ENCODE assay signal across 8 cellular contexts in the genomic region with DNA sequence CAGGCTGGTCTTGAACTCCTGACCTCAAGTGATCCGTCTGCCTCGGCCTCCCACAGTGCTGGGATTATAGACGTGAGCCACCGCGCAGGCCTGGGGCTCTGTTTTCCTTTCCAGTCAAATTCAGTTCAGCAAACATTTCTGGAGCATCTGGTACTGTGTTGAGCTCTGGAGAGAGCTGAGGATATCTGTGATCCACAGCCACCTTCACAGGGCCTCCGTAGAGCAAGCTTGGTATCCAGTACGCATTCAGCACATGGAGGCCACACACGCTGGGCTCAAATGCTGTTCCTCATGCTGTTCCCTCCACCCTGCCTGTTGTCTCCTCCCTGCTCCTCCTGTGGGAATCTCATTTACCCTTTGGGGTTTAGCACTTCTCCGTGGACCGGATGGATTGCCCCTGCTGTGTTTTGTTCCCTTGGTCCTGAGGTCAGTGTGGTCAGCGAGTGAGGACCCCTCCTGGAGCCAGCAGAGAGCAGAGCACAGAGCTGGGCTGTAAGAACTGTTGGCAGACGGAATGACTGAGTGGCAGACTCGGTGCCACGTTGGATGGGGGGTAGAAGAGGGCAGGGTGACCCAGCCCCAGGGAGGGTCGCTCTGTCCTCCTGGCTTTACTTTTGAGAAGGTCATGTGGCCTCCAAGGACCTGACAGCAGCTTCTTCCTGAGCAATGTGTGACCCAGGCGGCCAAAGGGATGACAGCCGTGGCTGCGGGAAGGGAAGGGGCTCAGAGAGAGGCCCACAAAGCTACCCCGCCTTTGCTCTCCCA. TPM values are rescaled to one million over a fixed set of nuclear protein-coding genes. Genes with fewer than 3 reads are reported as not detected.
DNase-seq lines count a peak whose midpoint lies in the region; ATAC-seq and TF ChIP-seq lines count a peak whose summit lies in the region.

No MANE protein-coding gene starts in this region.

- TF ChIP-seq CTCF in kidney epithelial cell (IDR thresholded peaks at IDR 0.05; ENCODE audit: insufficient read depth, low read length, poor library complexity, severe bottlenecking), result no peak

- DNase-seq in activated CD8-positive, alpha-beta memory T cell treated with anti-CD3 and anti-CD28 coated beads, Interleukin-2, amount 10 ng/mL, durations not matched to agents 7 days and 5 days, result no peak
- no peak for DNase-seq in activated CD8-positive, alpha-beta memory T cell treated with anti-CD3 and anti-CD28 coated beads, Interleukin-2, amount 50 U/mL, for 4 hours
- DNase-seq in activated naive CD8-positive, alpha-beta T cell treated with anti-CD3 and anti-CD28 coated beads, Interleukin-2, amount 50 U/mL, for 24 hours, result no peak
- DNase-seq in kidney epithelial cell (ENCODE audit: low read depth) (no peak), OCI-M1 (lab: John Stamatoyannopoulos, UW) (no peak)
- DNase-seq in activated effector memory CD4-positive, alpha-beta T cell treated with anti-CD3 and anti-CD28 coated beads, Interleukin-2, amount 50 U/mL, for 16 hours, result no peak

- no peaks in the 10 kb centered on the region for H3K9me3 Mint-ChIP-seq in activated CD8-positive, alpha-beta memory T cell treated with anti-CD3 and anti-CD28 coated beads, Interleukin-2, amount 10 ng/mL, durations not matched to agents 7 days and 5 days (ENCODE audit: low read depth)
- no peaks in the 10 kb centered on the region for H3K9me3 Mint-ChIP-seq in activated naive CD8-positive, alpha-beta T cell treated with anti-CD3 and anti-CD28 coated beads, Interleukin-2, amount 50 U/mL, for 24 hours

- no peak for ATAC-seq in activated CD8-positive, alpha-beta memory T cell treated with anti-CD3 and anti-CD28 coated beads, Interleukin-2, amount 10 ng/mL, durations not matched to agents 7 days and 5 days
- ATAC-seq in activated naive CD8-positive, alpha-beta T cell treated with anti-CD3 and anti-CD28 coated beads, Interleukin-2, amount 50 U/mL, for 24 hours, result no peak
- no peak for ATAC-seq in GM19035 (IDR thresholded peaks at IDR 0.05; ENCODE audit: unreplicated experiment)

- H3K36me3 Mint-ChIP-seq in activated CD8-positive, alpha-beta memory T cell treated with anti-CD3 and anti-CD28 coated beads, Interleukin-2, amount 10 ng/mL, durations not matched to agents 7 days and 5 days, result no peaks in the 10 kb centered on the region
- no peaks in the 10 kb centered on the region for H3K36me3 Mint-ChIP-seq in activated naive CD8-positive, alpha-beta T cell treated with anti-CD3 and anti-CD28 coated beads, Interleukin-2, amount 50 U/mL, for 24 hours (ENCODE audit: low read depth)

- H3K9me3 ChIP-seq in subcutaneous abdominal adipose tissue (ENCODE audit: control insufficient read depth in 5 of 5, low read length in 5 of 5), result no peaks in the 10 kb centered on the region

- H3K9ac ChIP-seq in subcutaneous abdominal adipose tissue (ENCODE audit: low read length in 5 of 5), result peak overlapping the region in 4 of 5 donors; percentile 77 to 94 (median 84)

- H3K4me1 ChIP-seq in subcutaneous abdominal adipose tissue (ENCODE audit: control insufficient read depth in 5 of 5, insufficient read depth in 5 of 5, low read length in 5 of 5), result peaks cover 11 to 30% (median 26%) of the 10 kb centered on the region in 5 donors

- no peaks in the 10 kb centered on the region for H3K36me3 ChIP-seq in kidney epithelial cell (ENCODE audit: control insufficient read depth, insufficient read depth, low read length)
- H3K36me3 ChIP-seq in subcutaneous abdominal adipose tissue (ENCODE audit: control insufficient read depth in 5 of 5, insufficient read depth in 5 of 5, low read length in 5 of 5), result peaks cover 0 to 4% (median 0%) of the 10 kb centered on the region in 5 donors

- H3K27me3 Mint-ChIP-seq in activated CD8-positive, alpha-beta memory T cell treated with anti-CD3 and anti-CD28 coated beads, Interleukin-2, amount 10 ng/mL, durations not matched to agents 7 days and 5 days, result peaks cover 11% of the 10 kb centered on the region
- peaks cover 7% of the 10 kb centered on the region for H3K27me3 Mint-ChIP-seq in activated naive CD8-positive, alpha-beta T cell treated with anti-CD3 and anti-CD28 coated beads, Interleukin-2, amount 50 U/mL, for 24 hours

- H3K4me1 Mint-ChIP-seq in activated CD8-positive, alpha-beta memory T cell treated with anti-CD3 and anti-CD28 coated beads, Interleukin-2, amount 10 ng/mL, durations not matched to agents 7 days and 5 days, result peaks cover 4% of the 10 kb centered on the region
- H3K4me1 Mint-ChIP-seq in activated naive CD8-positive, alpha-beta T cell treated with anti-CD3 and anti-CD28 coated beads, Interleukin-2, amount 50 U/mL, for 24 hours, result peaks cover 11% of the 10 kb centered on the region

- H3K27ac ChIP-seq in subcutaneous abdominal adipose tissue (ENCODE audit: low read depth, low read length), result no peak overlapping the region

- H3K27ac Mint-ChIP-seq in activated CD8-positive, alpha-beta memory T cell treated with anti-CD3 and anti-CD28 coated beads, Interleukin-2, amount 10 ng/mL, durations not matched to agents 7 days and 5 days, result no peak overlapping the region
- peak overlapping the region; percentile 54 for H3K27ac Mint-ChIP-seq in activated naive CD8-positive, alpha-beta T cell treated with anti-CD3 and anti-CD28 coated beads, Interleukin-2, amount 50 U/mL, for 24 hours

- H3K4me3 Mint-ChIP-seq in activated CD8-positive, alpha-beta memory T cell treated with anti-CD3 and anti-CD28 coated beads, Interleukin-2, amount 10 ng/mL, durations not matched to agents 7 days and 5 days, result peak overlapping the region; percentile 23
- peak overlapping the region; percentile 74 for H3K4me3 Mint-ChIP-seq in activated naive CD8-positive, alpha-beta T cell treated with anti-CD3 and anti-CD28 coated beads, Interleukin-2, amount 50 U/mL, for 24 hours

- H3K4me3 ChIP-seq in kidney epithelial cell (ENCODE audit: low read depth, low read length) (peak overlapping the region; percentile 85), subcutaneous abdominal adipose tissue (ENCODE audit: low read depth in 1 of 5, low read length in 5 of 5) (peak overlapping the region; percentile 56 to 77 (median 66))

- CTCF ChIA-PET in activated CD8-positive, alpha-beta memory T cell treated with anti-CD3 and anti-CD28 coated beads, Interleukin-2, amount 10 ng/mL, durations not matched to agents 7 days and 5 days (lab: Charles Lee), result interaction anchor here (0.9 to 2.0 kb wide), 8 partner anchors 8 to 310 kb away, joined by 3 to 9 read pairs (median 4); partner anchors contain the start of gene LTBP2

- H3K27me3 ChIP-seq in kidney epithelial cell (ENCODE audit: control insufficient read depth, insufficient read depth, low read length), result peaks cover 2% of the 10 kb centered on the region
- no peaks in the 10 kb centered on the region for H3K27me3 ChIP-seq in subcutaneous abdominal adipose tissue (ENCODE audit: control insufficient read depth in 5 of 5, insufficient read depth in 4 of 5, low read length in 5 of 5)

RNA-seq across cellular contexts. Expression of gene RPS6KL1, which starts 0.9 kb away (rescaled TPM):
- total RNA-seq in activated CD8-positive, alpha-beta memory T cell treated with anti-CD3 and anti-CD28 coated beads, Interleukin-2, amount 10 ng/mL, durations not matched to agents 7 days and 5 days, result 1 to 10 TPM; 2.5 to 3.6 TPM
- 20.0 and 20.7 TPM in 2 replicates for total RNA-seq in kidney epithelial cell

RNA-seq across cellular contexts. Expression of gene PGF, which starts 33.2 kb away (rescaled TPM):
- under 1 TPM; 0.29 to 0.56 TPM for total RNA-seq in activated CD8-positive, alpha-beta memory T cell treated with anti-CD3 and anti-CD28 coated beads, Interleukin-2, amount 10 ng/mL, durations not matched to agents 7 days and 5 days
- total RNA-seq in kidney epithelial cell, result 10.5 and 11.2 TPM in 2 replicates

RNA-seq across cellular contexts. Expression of gene DLST, which starts 40.5 kb away (rescaled TPM):
- 100 to 1,000 TPM; 106 to 119 TPM for total RNA-seq in activated CD8-positive, alpha-beta memory T cell treated with anti-CD3 and anti-CD28 coated beads, Interleukin-2, amount 10 ng/mL, durations not matched to agents 7 days and 5 days
- total RNA-seq in kidney epithelial cell, result 84.1 and 87.0 TPM in 2 replicates

RNA-seq across cellular contexts. Expression of gene PROX2, which starts 46.2 kb away (rescaled TPM):
- under 1 TPM; 0.21 to 0.44 TPM for total RNA-seq in activated CD8-positive, alpha-beta memory T cell treated with anti-CD3 and anti-CD28 coated beads, Interleukin-2, amount 10 ng/mL, durations not matched to agents 7 days and 5 days
- total RNA-seq in kidney epithelial cell, result not detected in 2 replicates
